ENCODE assay signal across 8 cellular contexts in genomic region chr19:42268142-42268703, GRCh38. TPM values are rescaled to one million over a fixed set of nuclear protein-coding genes. Genes with fewer than 3 reads are reported as not detected.
DNase-seq lines count a peak whose midpoint lies in the region; ATAC-seq and TF ChIP-seq lines count a peak whose summit lies in the region.

No MANE protein-coding gene starts in this region.

- peak overlapping the region; percentile 80 for H3K27ac ChIP-seq in OCI-LY3 (ENCODE audit: low read length)
- peak overlapping the region; percentile 96 to 99 for H3K27ac ChIP-seq in mucosa of rectum (ENCODE audit: low read depth in 2 of 2, low read length in 2 of 2)

- H3K9me3 ChIP-seq in OCI-LY3 (ENCODE audit: insufficient read depth, low read length), result no peaks in the 10 kb centered on the region
- H3K9me3 ChIP-seq in mucosa of rectum (ENCODE audit: control insufficient read depth in 2 of 2, low read length in 2 of 2), result no peaks in the 10 kb centered on the region

- H3K9ac ChIP-seq in OCI-LY3 (ENCODE audit: low read length), result peak overlapping the region; percentile 87
- peak overlapping the region; percentile 92 to 98 for H3K9ac ChIP-seq in mucosa of rectum (ENCODE audit: low read depth in 1 of 2, low read length in 2 of 2)

- H4K20me1 ChIP-seq in OCI-LY3 (ENCODE audit: insufficient read depth, low read length), result no peaks in the 10 kb centered on the region

- peaks cover 25% of the 10 kb centered on the region for H3K79me2 ChIP-seq in OCI-LY3 (ENCODE audit: low read length)

- ATAC-seq in GM21529 (IDR thresholded peaks at IDR 0.05; ENCODE audit: unreplicated experiment), result peak; percentile 55
- ATAC-seq in esophagus mucosa, result peak; percentile 83

- H3K27me3 ChIP-seq in OCI-LY3 (ENCODE audit: low read depth, low read length) (no peaks in the 10 kb centered on the region), mucosa of rectum (ENCODE audit: control insufficient read depth in 2 of 2, insufficient read depth in 2 of 2, low read length in 2 of 2) (no peaks in the 10 kb centered on the region)

- H2AFZ ChIP-seq in OCI-LY3 (ENCODE audit: low read depth, low read length), result peak overlapping the region; percentile 90

- H3K4me1 ChIP-seq in OCI-LY3 (ENCODE audit: low read length) (peaks cover 20% of the 10 kb centered on the region), mucosa of rectum (ENCODE audit: control insufficient read depth in 2 of 2, insufficient read depth in 2 of 2, low read length in 2 of 2) (peaks cover 26% of the 10 kb centered on the region in 2 donors)

- H3K36me3 ChIP-seq in OCI-LY3 (replicated peaks; ENCODE audit: low read depth, low read length) (no peaks in the 10 kb centered on the region), mucosa of rectum (ENCODE audit: control insufficient read depth in 2 of 2, insufficient read depth in 2 of 2, low read length in 2 of 2) (peaks cover 11 to 13% of the 10 kb centered on the region in 2 donors)

- H3K4me2 ChIP-seq in OCI-LY3 (ENCODE audit: low read length), result peak overlapping the region; percentile 94

- TF ChIP-seq CTCF in OCI-LY3 (IDR thresholded peaks at IDR 0.05; ENCODE audit: low read depth, low read length), result no peak

- H3K4me3 ChIP-seq in OCI-LY3 (ENCODE audit: low read length) (peak overlapping the region; percentile 81), mucosa of rectum (ENCODE audit: low read length in 2 of 2) (peak overlapping the region; percentile 78 to 93)

- peak; percentile 99 for DNase-seq in DMS114 treated with DMSO at 0.1 percent for 48 hours (lab: John Stamatoyannopoulos, UW; ENCODE audit: unreplicated experiment)
- peak; percentile 96 for DNase-seq in HuH-7.5 (ENCODE audit: low spot score)
- DNase-seq in activated T-cell treated with anti-CD3 and anti-CD28 coated beads for 4 hours, result peak; percentile 97
- peak; percentile 94 to 97 for DNase-seq in stimulated activated CD8-positive, alpha-beta memory T cell treated with anti-CD3 and anti-CD28 coated beads, Interleukin-4, amount 100 ng/mL, for 4 hours (ENCODE audit: low read depth in 2 of 2, low spot score in 1 of 2)

RNA-seq across cellular contexts. Expression of gene CIC, which starts 0.8 kb away (rescaled TPM):
- 31.4 TPM for total RNA-seq in esophagus mucosa

RNA-seq across cellular contexts. Expression of gene ERF, which starts 13.3 kb away (rescaled TPM):
- 21.5 TPM for total RNA-seq in esophagus mucosa

RNA-seq across cellular contexts. Expression of gene GSK3A, which starts 25.8 kb away (rescaled TPM):
- 26.4 TPM for total RNA-seq in esophagus mucosa

RNA-seq across cellular contexts. Expression of gene PRR19, which starts 33.7 kb away (rescaled TPM):
- total RNA-seq in esophagus mucosa, result 0.84 TPM

RNA-seq across cellular contexts. Expression of gene PAFAH1B3, which starts 34.2 kb away (rescaled TPM):
- 32.5 TPM for total RNA-seq in esophagus mucosa

Comparison
In these comparisons a context has a peak if more than half of its experiments do, and no peak if none do; other contexts are left out.
1. Peak in every context shown above with its lines: DNase-seq, ATAC-seq, H3K4me3 ChIP-seq and H3K27ac ChIP-seq.